ENCODE assay signal across 14 cellular contexts in the genomic region with DNA sequence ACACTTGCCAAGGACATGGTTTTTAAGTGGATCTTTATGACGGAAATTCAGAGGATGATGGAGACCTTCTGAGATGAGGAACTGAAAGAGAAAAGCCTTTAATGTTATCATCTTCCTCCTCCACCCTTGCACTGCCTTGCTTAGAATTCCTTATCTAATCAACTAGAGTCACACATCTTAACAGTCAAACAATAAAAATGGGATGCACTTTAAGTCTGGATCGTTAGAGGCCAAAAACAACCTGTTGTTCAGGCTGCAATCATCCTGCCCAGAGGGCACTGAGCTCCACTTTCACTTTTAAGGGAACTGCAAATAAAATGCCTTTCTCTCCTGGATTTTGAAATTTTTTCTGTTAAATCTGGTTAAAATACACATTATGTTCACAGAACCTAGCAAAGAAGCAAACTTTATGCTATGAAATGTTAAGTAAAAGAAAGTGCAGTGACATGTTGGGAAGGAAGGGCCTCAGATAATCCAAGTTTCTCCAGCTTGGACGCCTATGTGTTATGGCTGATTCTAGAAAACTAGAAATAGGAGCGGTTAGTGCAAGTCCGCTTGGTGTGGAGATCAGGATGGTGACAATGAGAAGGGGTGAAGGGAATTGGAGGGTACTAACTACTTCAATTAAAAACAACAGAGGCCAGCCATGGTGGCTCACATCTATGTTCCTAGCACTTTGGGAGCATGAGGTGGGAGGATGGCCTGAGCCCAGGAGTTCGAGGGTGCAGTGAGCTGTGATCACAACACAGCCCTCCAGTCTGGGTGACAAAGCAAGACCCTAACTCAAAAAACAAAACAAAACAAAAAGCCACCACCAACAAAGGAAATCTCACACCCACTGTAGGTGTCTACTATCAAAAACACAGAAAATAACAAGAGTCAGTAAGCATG.
DNase-seq lines count a peak whose midpoint lies in the region; ATAC-seq, FAIRE-seq and TF ChIP-seq lines count a peak whose summit lies in the region.
"Had no signal": no experiment of that assay in that cellular context is flagged by ENCODE, and none has a peak within 500 bp of the region (broad histone marks: within the 10 kb centered on the region; RNA-seq: fewer than 3 reads in every experiment).

No MANE protein-coding gene starts in this region.

- H3K9me3 Mint-ChIP-seq in activated T-cell treated with anti-CD3 and anti-CD28 coated beads, Interleukin-2, amount 50 U/mL, for 4 hours: no peaks in the 10 kb centered on the region

- TF ChIP-seq CTCF in 22Rv1 (IDR thresholded peaks at IDR 0.05): no peak
- TF ChIP-seq CTCF in GM12878 (IDR thresholded peaks at IDR 0.05 in 2 of 3, conservative IDR thresholded peaks at IDR 0.05 in 1 of 3; ENCODE audit: control insufficient read depth in 2 of 3, extremely low read depth in 1 of 3, insufficient read depth in 1 of 3, low read depth in 3 of 3, low read length in 3 of 3): no peak
- no peak for TF ChIP-seq CTCF in right lobe of liver (IDR thresholded peaks at IDR 0.05)

- H3K9me3 ChIP-seq in GM12878 (replicated peaks; ENCODE audit: control insufficient read depth, insufficient read depth, low read length) (no peaks in the 10 kb centered on the region), right lobe of liver (no peaks in the 10 kb centered on the region)
- H3K9me3 ChIP-seq: body of pancreas, sigmoid colon, testis had no signal

- H3K9ac ChIP-seq in GM12878 (ENCODE audit: control insufficient read depth, insufficient read depth, low read length): no peak overlapping the region

- ATAC-seq in GM12878 (no peak), right lobe of liver (peak; percentile 46 to 61 (median 53)), GM18861 (IDR thresholded peaks at IDR 0.05; ENCODE audit: unreplicated experiment) (no peak)
- no peak for ATAC-seq in activated T-cell treated with anti-CD3 and anti-CD28 coated beads, Interleukin-2, amount 50 U/mL, for 4 hours
- ATAC-seq: activated CD4-positive, alpha-beta T cell treated with anti-CD3 and anti-CD28 coated beads for 36 hours; body of pancreas had no signal

- no peaks in the 10 kb centered on the region for H3K27me3 ChIP-seq in GM12878 (replicated peaks in 1 of 2; ENCODE audit: control insufficient read depth in 2 of 2, insufficient read depth in 2 of 2, low read length in 1 of 2)
- no peaks in the 10 kb centered on the region for H3K27me3 ChIP-seq in right lobe of liver
- H3K27me3 ChIP-seq: body of pancreas, sigmoid colon, testis had no signal

- POLR2A ChIA-PET in GM12878 (lab: Charles Lee): no interaction called here

- DNase-seq in LoVo (ENCODE audit: low spot score): peak; percentile 45
- DNase-seq in GM12878 (ENCODE audit: low read depth, low spot score): no peak
- DNase-seq in right lobe of liver: no peak
- DNase-seq in GF-D8 (lab: John Stamatoyannopoulos, UW): no peak
- no peak for DNase-seq in NCI-H1417 (lab: John Stamatoyannopoulos, UW)
- no peak for DNase-seq in activated T-cell treated with anti-CD3 and anti-CD28 coated beads, Interleukin-2, amount 50 U/mL, for 4 hours
- DNase-seq: activated CD4-positive, alpha-beta T cell treated with anti-CD3 and anti-CD28 coated beads for 36 hours; body of pancreas; NCI-H510A treated with DMSO at 0.1 percent for 48 hours; sigmoid colon; testis had no signal

- no peak for TF ChIP-seq POLR2A in GM12878 (IDR thresholded peaks at IDR 0.05; ENCODE audit: low read depth, low read length)
- no peak for TF ChIP-seq POLR2A in right lobe of liver (IDR thresholded peaks at IDR 0.05)

- H3K4me3 Mint-ChIP-seq in activated T-cell treated with anti-CD3 and anti-CD28 coated beads, Interleukin-2, amount 50 U/mL, for 4 hours: no peak overlapping the region
- H3K4me3 Mint-ChIP-seq: activated CD4-positive, alpha-beta T cell treated with anti-CD3 and anti-CD28 coated beads for 36 hours had no signal

- H3K4me2 ChIP-seq in GM12878 (ENCODE audit: control insufficient read depth, insufficient read depth): no peak overlapping the region

- BruUV-seq in GM12878 (replicated peaks; lab: Mats Ljungman, UMichigan): no TSS peak

- no peak for FAIRE-seq in GM12878 (lab: Jason Lieb, UNC)
- FAIRE-seq: GM18507 had no signal

- H3K4me1 Mint-ChIP-seq in activated T-cell treated with anti-CD3 and anti-CD28 coated beads, Interleukin-2, amount 50 U/mL, for 4 hours (ENCODE audit: low read depth): no peaks in the 10 kb centered on the region

- H3K4me1 ChIP-seq in GM12878 (ENCODE audit: control insufficient read depth, insufficient read depth, low read length): no peaks in the 10 kb centered on the region
- H3K4me1 ChIP-seq in right lobe of liver: peaks cover 0 to 27% (median 10%) of the 10 kb centered on the region in 4 donors
- H3K4me1 ChIP-seq: body of pancreas, sigmoid colon, testis had no signal

- no peaks in the 10 kb centered on the region for H4K20me1 ChIP-seq in GM12878 (ENCODE audit: control insufficient read depth, insufficient read depth)

- H3K27ac ChIP-seq in 22Rv1 (peak overlapping the region; percentile 46), GM12878 (ENCODE audit: control insufficient read depth, insufficient read depth) (no peak overlapping the region), right lobe of liver (peak overlapping the region; percentile 13 to 72 (median 70))
- H3K27ac ChIP-seq: body of pancreas, testis had no signal

- H3K4me3 ChIP-seq in GM12878: no peak overlapping the region
- no peak overlapping the region for H3K4me3 ChIP-seq in right lobe of liver
- H3K4me3 ChIP-seq: body of pancreas, sigmoid colon, testis had no signal

- SMC1A ChIA-PET in GM12878 (lab: Charles Lee; ENCODE audit: uncharacterized antibody, unreplicated experiment): no interaction called here

- TF ChIP-seq RAD21 in GM12878 (IDR thresholded peaks at IDR 0.05; ENCODE audit: insufficient read depth, low read depth, low read length): no peak

- RAD21 ChIA-PET in GM12878 (lab: Charles Lee; ENCODE audit: unreplicated experiment): no interaction called here

- peaks cover 7% of the 10 kb centered on the region for H3K27me3 Mint-ChIP-seq in activated T-cell treated with anti-CD3 and anti-CD28 coated beads, Interleukin-2, amount 50 U/mL, for 4 hours (ENCODE audit: low read depth)

- in situ Hi-C loops in GM12878 (cut with MboI): no loop called here

- H3K36me3 Mint-ChIP-seq in activated T-cell treated with anti-CD3 and anti-CD28 coated beads, Interleukin-2, amount 50 U/mL, for 4 hours (ENCODE audit: insufficient read depth): no peaks in the 10 kb centered on the region

- CTCF ChIA-PET in GM12878 (lab: Yijun Ruan, JAX): no interaction called here

- H2AFZ ChIP-seq in GM12878 (ENCODE audit: control insufficient read depth, low read depth, low read length): no peak overlapping the region

- 51% methylated on average over 6 of the region's 6 CpGs for WGBS in GM12878 (ENCODE audit: insufficient coverage, insufficient replicate concordance, low lambda C conversion rate, missing lambda C conversion rate)
- 61% methylated on average over 6 of the region's 6 CpGs for WGBS in right lobe of liver (ENCODE audit: insufficient coverage, low coverage, low lambda C conversion rate, missing lambda C conversion rate)

- TF ChIP-seq EP300 in GM12878 (IDR thresholded peaks at IDR 0.05; ENCODE audit: borderline replicate concordance in 1 of 2, control insufficient read depth in 1 of 2, low read depth in 2 of 2, low read length in 2 of 2): no peak

- H3K79me2 ChIP-seq in GM12878 (ENCODE audit: control insufficient read depth, insufficient read depth, low read length): no peaks in the 10 kb centered on the region

- H3K36me3 ChIP-seq in GM12878 (ENCODE audit: control insufficient read depth in 2 of 2, insufficient read depth in 2 of 2, low read length in 1 of 2): no peaks in the 10 kb centered on the region
- no peaks in the 10 kb centered on the region for H3K36me3 ChIP-seq in right lobe of liver
- H3K36me3 ChIP-seq: sigmoid colon had no signal

- intact Hi-C loops in GM12878 (cut with micrococcal nuclease; ENCODE audit: unreplicated experiment) (no loop called here), right lobe of liver (cut with DNase I) (no loop called here)

TF ChIP-seq in GM12878, 131 proteins besides CTCF, POLR2A, EP300 and RAD21:
- peak; percentile 57; the same call in 1 of the 2 replicates for TF ChIP-seq SPI1 (IDR thresholded peaks at IDR 0.05; ENCODE audit: borderline replicate concordance, insufficient read depth, low read depth, low read length)
- no peak for TF ChIP-seq PAX8 (IDR thresholded peaks at IDR 0.05)

Comparison
In these comparisons a context has a peak if more than half of its experiments do, and no peak if none do; other contexts are left out.
1. ATAC-seq: peak in right lobe of liver (4 of 4); none in GM12878 (single experiment), activated T-cell treated with anti-CD3 and anti-CD28 coated beads, Interleukin-2, amount 50 U/mL, for 4 hours (0 of 2) and GM18861 (single experiment).